1 cellular context compared by ENCODE assay signal in the genomic region with DNA sequence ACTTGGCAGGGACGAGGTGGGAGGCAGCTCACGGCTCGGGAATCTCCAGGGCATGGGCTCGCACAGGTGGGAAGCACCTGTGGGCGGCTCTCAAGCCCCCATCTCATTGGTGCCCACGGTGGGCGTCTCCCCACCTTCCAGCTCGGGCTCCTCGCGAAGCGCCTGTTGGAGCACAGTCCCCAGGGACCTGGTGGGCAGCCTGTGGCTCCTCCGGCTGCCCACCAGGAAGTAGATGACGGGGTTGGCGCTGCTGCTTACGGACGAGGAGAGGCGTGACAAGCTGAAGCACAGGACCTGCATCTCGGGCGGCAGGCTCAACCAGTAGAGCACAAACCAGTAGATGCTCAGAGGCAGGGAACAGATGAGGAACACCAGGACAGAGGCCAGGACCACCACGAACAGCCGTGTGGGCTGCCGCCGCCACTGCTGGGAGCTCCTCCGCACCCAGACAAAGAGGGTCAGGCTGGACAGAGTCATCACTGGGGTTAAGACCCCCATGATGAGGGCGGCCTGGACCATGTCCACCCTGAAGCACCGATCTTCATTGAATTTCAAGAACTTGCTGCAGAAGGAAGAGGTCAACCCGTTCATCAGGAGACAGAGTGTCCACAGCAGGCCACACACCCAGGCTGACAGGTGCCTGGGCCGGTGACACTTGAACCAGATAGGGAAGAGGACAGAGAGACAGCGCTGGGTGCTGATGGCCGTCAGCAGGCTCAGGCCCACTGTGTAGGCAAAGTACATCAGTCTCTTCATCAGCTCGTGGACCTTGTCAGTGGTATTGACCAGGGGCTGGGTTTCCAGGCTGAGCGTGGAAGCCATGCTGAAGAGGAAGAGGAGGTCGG.
TF ChIP-seq lines count a peak whose summit lies in the region.

No MANE protein-coding gene starts in this region.

TF ChIP-seq in GM23338, 12 proteins besides CTCF, POLR2A, EP300 and RAD21:
- TF ChIP-seq, protein P1, sequence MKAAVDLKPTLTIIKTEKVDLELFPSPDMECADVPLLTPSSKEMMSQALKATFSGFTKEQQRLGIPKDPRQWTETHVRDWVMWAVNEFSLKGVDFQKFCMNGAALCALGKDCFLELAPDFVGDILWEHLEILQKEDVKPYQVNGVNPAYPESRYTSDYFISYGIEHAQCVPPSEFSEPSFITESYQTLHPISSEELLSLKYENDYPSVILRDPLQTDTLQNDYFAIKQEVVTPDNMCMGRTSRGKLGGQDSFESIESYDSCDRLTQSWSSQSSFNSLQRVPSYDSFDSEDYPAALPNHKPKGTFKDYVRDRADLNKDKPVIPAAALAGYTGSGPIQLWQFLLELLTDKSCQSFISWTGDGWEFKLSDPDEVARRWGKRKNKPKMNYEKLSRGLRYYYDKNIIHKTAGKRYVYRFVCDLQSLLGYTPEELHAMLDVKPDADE (IDR thresholded peaks at IDR 0.05), result no peak
- TF ChIP-seq, protein P2, sequence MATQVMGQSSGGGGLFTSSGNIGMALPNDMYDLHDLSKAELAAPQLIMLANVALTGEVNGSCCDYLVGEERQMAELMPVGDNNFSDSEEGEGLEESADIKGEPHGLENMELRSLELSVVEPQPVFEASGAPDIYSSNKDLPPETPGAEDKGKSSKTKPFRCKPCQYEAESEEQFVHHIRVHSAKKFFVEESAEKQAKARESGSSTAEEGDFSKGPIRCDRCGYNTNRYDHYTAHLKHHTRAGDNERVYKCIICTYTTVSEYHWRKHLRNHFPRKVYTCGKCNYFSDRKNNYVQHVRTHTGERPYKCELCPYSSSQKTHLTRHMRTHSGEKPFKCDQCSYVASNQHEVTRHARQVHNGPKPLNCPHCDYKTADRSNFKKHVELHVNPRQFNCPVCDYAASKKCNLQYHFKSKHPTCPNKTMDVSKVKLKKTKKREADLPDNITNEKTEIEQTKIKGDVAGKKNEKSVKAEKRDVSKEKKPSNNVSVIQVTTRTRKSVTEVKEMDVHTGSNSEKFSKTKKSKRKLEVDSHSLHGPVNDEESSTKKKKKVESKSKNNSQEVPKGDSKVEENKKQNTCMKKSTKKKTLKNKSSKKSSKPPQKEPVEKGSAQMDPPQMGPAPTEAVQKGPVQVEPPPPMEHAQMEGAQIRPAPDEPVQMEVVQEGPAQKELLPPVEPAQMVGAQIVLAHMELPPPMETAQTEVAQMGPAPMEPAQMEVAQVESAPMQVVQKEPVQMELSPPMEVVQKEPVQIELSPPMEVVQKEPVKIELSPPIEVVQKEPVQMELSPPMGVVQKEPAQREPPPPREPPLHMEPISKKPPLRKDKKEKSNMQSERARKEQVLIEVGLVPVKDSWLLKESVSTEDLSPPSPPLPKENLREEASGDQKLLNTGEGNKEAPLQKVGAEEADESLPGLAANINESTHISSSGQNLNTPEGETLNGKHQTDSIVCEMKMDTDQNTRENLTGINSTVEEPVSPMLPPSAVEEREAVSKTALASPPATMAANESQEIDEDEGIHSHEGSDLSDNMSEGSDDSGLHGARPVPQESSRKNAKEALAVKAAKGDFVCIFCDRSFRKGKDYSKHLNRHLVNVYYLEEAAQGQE (IDR thresholded peaks at IDR 0.05; ENCODE audit: unreplicated experiment), result no peak
- TF ChIP-seq ZNF331 (CRISPR knock-in tag; IDR thresholded peaks at IDR 0.05; ENCODE audit: low read depth), result no peak
